23 cellular contexts compared by ENCODE assay signal in genomic region chr13:58300974-58301681, GRCh38.
"Had no signal": no experiment of that assay in that cellular context is flagged by ENCODE, and none has a peak within 500 bp of the region (broad histone marks: within the 10 kb centered on the region; RNA-seq: fewer than 3 reads in every experiment).

No MANE protein-coding gene starts in this region.

- H3K27ac Mint-ChIP-seq: activated CD4-positive, alpha-beta memory T cell treated with anti-CD3 and anti-CD28 coated beads, Interleukin-2, amount 10 ng/mL, durations not matched to agents 7 days and 5 days; activated CD4-positive, alpha-beta T cell treated with anti-CD3 and anti-CD28 coated beads, Interleukin-2, amount 10 ng/mL, durations not matched to agents 7 days and 5 days; activated naive CD4-positive, alpha-beta T cell treated with anti-CD3 and anti-CD28 coated beads, Interleukin-2, amount 10 ng/mL, durations not matched to agents 7 days and 5 days; activated naive CD8-positive, alpha-beta T cell treated with anti-CD3 and anti-CD28 coated beads, Interleukin-2, amount 10 ng/mL, durations not matched to agents 7 days and 5 days; activated T-cell treated with anti-CD3 and anti-CD28 coated beads, Interleukin-2, amount 50 U/mL, for 24 hours; nephron; progenitor cell of endocrine pancreas had no signal

- H3K27me3 Mint-ChIP-seq: activated CD4-positive, alpha-beta memory T cell treated with anti-CD3 and anti-CD28 coated beads, Interleukin-2, amount 10 ng/mL, durations not matched to agents 7 days and 5 days; activated CD4-positive, alpha-beta T cell treated with anti-CD3 and anti-CD28 coated beads, Interleukin-2, amount 10 ng/mL, durations not matched to agents 7 days and 5 days; activated naive CD4-positive, alpha-beta T cell treated with anti-CD3 and anti-CD28 coated beads, Interleukin-2, amount 10 ng/mL, durations not matched to agents 7 days and 5 days; activated naive CD8-positive, alpha-beta T cell treated with anti-CD3 and anti-CD28 coated beads, Interleukin-2, amount 10 ng/mL, durations not matched to agents 7 days and 5 days; activated T-cell treated with anti-CD3 and anti-CD28 coated beads, Interleukin-2, amount 50 U/mL, for 24 hours; progenitor cell of endocrine pancreas had no signal

- H3K27me3 ChIP-seq: ovary, testis, transverse colon had no signal

- H3K4me3 ChIP-seq: ovary, skin epidermis, testis, transverse colon had no signal

- DNase-seq: activated CD4-positive, alpha-beta memory T cell treated with anti-CD3 and anti-CD28 coated beads, Interleukin-2, amount 10 ng/mL, durations not matched to agents 7 days and 5 days; activated CD4-positive, alpha-beta T cell treated with anti-CD3 and anti-CD28 coated beads for 1 hour; activated CD4-positive, alpha-beta T cell treated with anti-CD3 and anti-CD28 coated beads, Interleukin-2, amount 10 ng/mL, durations not matched to agents 7 days and 5 days; activated CD8-positive, alpha-beta memory T cell treated with anti-CD3 and anti-CD28 coated beads, Interleukin-2, amount 50 U/mL, for 48 hours; activated gamma-delta T cell; activated naive CD4-positive, alpha-beta T cell treated with anti-CD3 and anti-CD28 coated beads, Interleukin-2, amount 10 ng/mL, durations not matched to agents 7 days and 5 days; activated naive CD8-positive, alpha-beta T cell treated with anti-CD3 and anti-CD28 coated beads, Interleukin-2, amount 10 ng/mL, durations not matched to agents 7 days and 5 days; activated T-cell treated with anti-CD3 and anti-CD28 coated beads, Interleukin-2, amount 50 U/mL, for 24 hours; amniotic stem cell; central memory CD4-positive, alpha-beta T cell; effector CD8-positive, alpha-beta T cell; left cardiac atrium; left ventricle myocardium superior; ovary; stimulated activated CD4-positive, alpha-beta T cell treated with anti-CD3 and anti-CD28 coated beads, Interleukin-12 subunit alpha, Interleukin-12 subunit beta, amount 100 ng/mL, for 4 hours; stimulated activated CD4-positive, alpha-beta T cell treated with anti-CD3 and anti-CD28 coated beads, Interleukin-4, amount 100 ng/mL, for 1 hour; stimulated activated naive CD8-positive, alpha-beta T cell treated with anti-CD3 and anti-CD28 coated beads, Interleukin-15, Interleukin-2, amounts not matched to agents 100 U/mL and 50 U/mL, for 24 hours; testis; transverse colon had no signal

- H3K36me3 Mint-ChIP-seq: activated naive CD4-positive, alpha-beta T cell treated with anti-CD3 and anti-CD28 coated beads, Interleukin-2, amount 10 ng/mL, durations not matched to agents 7 days and 5 days; activated naive CD8-positive, alpha-beta T cell treated with anti-CD3 and anti-CD28 coated beads, Interleukin-2, amount 10 ng/mL, durations not matched to agents 7 days and 5 days had no signal

- H3K9me3 Mint-ChIP-seq: activated CD4-positive, alpha-beta T cell treated with anti-CD3 and anti-CD28 coated beads, Interleukin-2, amount 10 ng/mL, durations not matched to agents 7 days and 5 days; activated naive CD4-positive, alpha-beta T cell treated with anti-CD3 and anti-CD28 coated beads, Interleukin-2, amount 10 ng/mL, durations not matched to agents 7 days and 5 days; activated naive CD8-positive, alpha-beta T cell treated with anti-CD3 and anti-CD28 coated beads, Interleukin-2, amount 10 ng/mL, durations not matched to agents 7 days and 5 days; activated T-cell treated with anti-CD3 and anti-CD28 coated beads, Interleukin-2, amount 50 U/mL, for 24 hours; nephron had no signal

- H3K9me3 ChIP-seq: ovary, testis had no signal

- H3K27ac ChIP-seq: ovary, skin epidermis, testis, transverse colon had no signal

- H3K4me1 ChIP-seq: testis, transverse colon had no signal

- H3K4me1 Mint-ChIP-seq: activated CD4-positive, alpha-beta memory T cell treated with anti-CD3 and anti-CD28 coated beads, Interleukin-2, amount 10 ng/mL, durations not matched to agents 7 days and 5 days; activated CD4-positive, alpha-beta T cell treated with anti-CD3 and anti-CD28 coated beads, Interleukin-2, amount 10 ng/mL, durations not matched to agents 7 days and 5 days; activated naive CD4-positive, alpha-beta T cell treated with anti-CD3 and anti-CD28 coated beads, Interleukin-2, amount 10 ng/mL, durations not matched to agents 7 days and 5 days; activated naive CD8-positive, alpha-beta T cell treated with anti-CD3 and anti-CD28 coated beads, Interleukin-2, amount 10 ng/mL, durations not matched to agents 7 days and 5 days had no signal

- H3K36me3 ChIP-seq: ovary, transverse colon had no signal

- H3K4me3 Mint-ChIP-seq: activated CD4-positive, alpha-beta memory T cell treated with anti-CD3 and anti-CD28 coated beads, Interleukin-2, amount 10 ng/mL, durations not matched to agents 7 days and 5 days; activated CD4-positive, alpha-beta T cell treated with anti-CD3 and anti-CD28 coated beads, Interleukin-2, amount 10 ng/mL, durations not matched to agents 7 days and 5 days; activated naive CD4-positive, alpha-beta T cell treated with anti-CD3 and anti-CD28 coated beads, Interleukin-2, amount 10 ng/mL, durations not matched to agents 7 days and 5 days; activated naive CD8-positive, alpha-beta T cell treated with anti-CD3 and anti-CD28 coated beads, Interleukin-2, amount 10 ng/mL, durations not matched to agents 7 days and 5 days; activated T-cell treated with anti-CD3 and anti-CD28 coated beads, Interleukin-2, amount 50 U/mL, for 24 hours; nephron had no signal

- ATAC-seq: left cardiac atrium; left ventricle myocardium superior; sciatic nerve; stimulated activated naive CD8-positive, alpha-beta T cell treated with anti-CD3 and anti-CD28 coated beads, Interleukin-15, Interleukin-2, amounts not matched to agents 100 U/mL and 50 U/mL, for 24 hours had no signal
